Comparison of ENCODE assay signal across 1 cellular context in genomic region chr5:160082589-160082988, GRCh38.
TF ChIP-seq lines count a peak whose summit lies in the region.

No MANE protein-coding gene starts in this region.

TF ChIP-seq in IMR-90, 13 proteins besides CTCF, POLR2A, EP300 and RAD21:
- TF ChIP-seq MXI1 (IDR thresholded peaks at IDR 0.05; ENCODE audit: borderline replicate concordance, low read depth, low read length) (no peak), NFE2L2 (IDR thresholded peaks at IDR 0.05; ENCODE audit: low read depth, low read length) (no peak), ELK1 (IDR thresholded peaks at IDR 0.05; ENCODE audit: borderline replicate concordance, low read depth, low read length) (no peak), SMC3 (IDR thresholded peaks at IDR 0.05; ENCODE audit: low read depth, low read length) (no peak), MAFK (IDR thresholded peaks at IDR 0.05; ENCODE audit: low read depth, low read length) (no peak), FOS (IDR thresholded peaks at IDR 0.05; ENCODE audit: low read depth, low read length) (no peak), CEBPB (IDR thresholded peaks at IDR 0.05; ENCODE audit: low read depth, low read length) (no peak), MAZ (IDR thresholded peaks at IDR 0.05; ENCODE audit: borderline replicate concordance, low read depth, low read length) (no peak), CHD1 (IDR thresholded peaks at IDR 0.05; ENCODE audit: low read depth, low read length) (no peak), BHLHE40 (IDR thresholded peaks at IDR 0.05; ENCODE audit: low read depth, low read length) (no peak), RFX5 (IDR thresholded peaks at IDR 0.05; ENCODE audit: low read depth, low read length) (no peak), RCOR1 (IDR thresholded peaks at IDR 0.05; ENCODE audit: insufficient replicate concordance, low read length) (no peak)
- TF ChIP-seq, protein P1, sequence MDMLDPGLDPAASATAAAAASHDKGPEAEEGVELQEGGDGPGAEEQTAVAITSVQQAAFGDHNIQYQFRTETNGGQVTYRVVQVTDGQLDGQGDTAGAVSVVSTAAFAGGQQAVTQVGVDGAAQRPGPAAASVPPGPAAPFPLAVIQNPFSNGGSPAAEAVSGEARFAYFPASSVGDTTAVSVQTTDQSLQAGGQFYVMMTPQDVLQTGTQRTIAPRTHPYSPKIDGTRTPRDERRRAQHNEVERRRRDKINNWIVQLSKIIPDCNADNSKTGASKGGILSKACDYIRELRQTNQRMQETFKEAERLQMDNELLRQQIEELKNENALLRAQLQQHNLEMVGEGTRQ (IDR thresholded peaks at IDR 0.05; ENCODE audit: low read depth, low read length): no peak
